In the genomic region with DNA sequence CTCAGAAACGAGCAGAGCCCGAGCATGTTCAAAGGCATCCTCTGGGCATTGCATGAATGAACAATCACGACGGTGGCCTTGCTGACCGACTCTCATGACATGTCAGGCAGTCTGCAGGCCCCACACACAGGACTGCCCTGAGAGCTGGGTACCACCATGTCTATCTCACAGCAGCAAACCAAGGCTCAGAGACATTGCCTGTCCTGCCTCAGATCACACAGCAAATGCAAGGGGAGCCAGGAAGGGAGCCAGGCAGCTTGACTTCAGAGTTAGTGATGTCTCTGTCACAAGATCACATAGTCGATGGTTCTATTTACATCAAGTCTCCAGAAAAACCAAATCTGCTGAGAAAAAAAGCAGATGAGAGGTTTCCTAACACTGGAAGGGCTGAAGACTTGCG, we compare ENCODE assay signal across 2 cellular contexts.
TF ChIP-seq lines count a peak whose summit lies in the region.

No MANE protein-coding gene starts in this region.

TF ChIP-seq in HEK293, 187 proteins besides CTCF, POLR2A, EP300 and RAD21 (continued from another document):
- TF ChIP-seq, protein P1, sequence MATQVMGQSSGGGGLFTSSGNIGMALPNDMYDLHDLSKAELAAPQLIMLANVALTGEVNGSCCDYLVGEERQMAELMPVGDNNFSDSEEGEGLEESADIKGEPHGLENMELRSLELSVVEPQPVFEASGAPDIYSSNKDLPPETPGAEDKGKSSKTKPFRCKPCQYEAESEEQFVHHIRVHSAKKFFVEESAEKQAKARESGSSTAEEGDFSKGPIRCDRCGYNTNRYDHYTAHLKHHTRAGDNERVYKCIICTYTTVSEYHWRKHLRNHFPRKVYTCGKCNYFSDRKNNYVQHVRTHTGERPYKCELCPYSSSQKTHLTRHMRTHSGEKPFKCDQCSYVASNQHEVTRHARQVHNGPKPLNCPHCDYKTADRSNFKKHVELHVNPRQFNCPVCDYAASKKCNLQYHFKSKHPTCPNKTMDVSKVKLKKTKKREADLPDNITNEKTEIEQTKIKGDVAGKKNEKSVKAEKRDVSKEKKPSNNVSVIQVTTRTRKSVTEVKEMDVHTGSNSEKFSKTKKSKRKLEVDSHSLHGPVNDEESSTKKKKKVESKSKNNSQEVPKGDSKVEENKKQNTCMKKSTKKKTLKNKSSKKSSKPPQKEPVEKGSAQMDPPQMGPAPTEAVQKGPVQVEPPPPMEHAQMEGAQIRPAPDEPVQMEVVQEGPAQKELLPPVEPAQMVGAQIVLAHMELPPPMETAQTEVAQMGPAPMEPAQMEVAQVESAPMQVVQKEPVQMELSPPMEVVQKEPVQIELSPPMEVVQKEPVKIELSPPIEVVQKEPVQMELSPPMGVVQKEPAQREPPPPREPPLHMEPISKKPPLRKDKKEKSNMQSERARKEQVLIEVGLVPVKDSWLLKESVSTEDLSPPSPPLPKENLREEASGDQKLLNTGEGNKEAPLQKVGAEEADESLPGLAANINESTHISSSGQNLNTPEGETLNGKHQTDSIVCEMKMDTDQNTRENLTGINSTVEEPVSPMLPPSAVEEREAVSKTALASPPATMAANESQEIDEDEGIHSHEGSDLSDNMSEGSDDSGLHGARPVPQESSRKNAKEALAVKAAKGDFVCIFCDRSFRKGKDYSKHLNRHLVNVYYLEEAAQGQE (tag by site-specific recombination; IDR thresholded peaks at IDR 0.05) = no peak

TF ChIP-seq in neural cell, 6 proteins besides CTCF, POLR2A, EP300 and RAD21 (continued from another document):
- TF ChIP-seq, protein P1 (IDR thresholded peaks at IDR 0.05; ENCODE audit: borderline replicate concordance) = no peak
- TF ChIP-seq EZH2 (IDR thresholded peaks at IDR 0.05; ENCODE audit: borderline replicate concordance, insufficient read depth, low read length, poor library complexity, severe bottlenecking) = no peak
- TF ChIP-seq SMC3 (conservative IDR thresholded peaks at IDR 0.05; ENCODE audit: poor library complexity) = no peak
- no peak for TF ChIP-seq POLR2AphosphoS5 (IDR thresholded peaks at IDR 0.05)
